Comparison of ENCODE assay signal across 23 cellular contexts in the genomic region with DNA sequence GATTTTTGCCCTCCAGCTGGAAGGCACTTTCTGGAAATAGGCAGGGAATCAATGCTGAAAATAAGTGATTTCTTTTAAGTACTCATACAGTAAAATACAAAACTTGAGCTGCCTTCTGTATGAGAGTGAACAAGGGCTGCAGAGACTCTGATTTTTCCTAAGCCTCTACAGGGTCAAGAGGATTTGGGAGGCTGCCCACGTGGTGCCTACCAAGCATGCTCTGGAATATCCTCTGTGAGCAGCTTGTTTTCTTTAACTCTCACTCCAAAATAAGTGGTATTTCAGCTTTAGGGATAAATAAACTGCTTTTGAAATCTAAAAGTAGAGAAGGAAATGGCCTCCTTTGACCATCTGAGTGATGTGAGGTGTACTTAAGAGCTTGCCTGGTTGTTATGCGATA. TPM values are rescaled to one million over a fixed set of nuclear protein-coding genes. Genes with fewer than 3 reads are reported as not detected.
"Had no signal": no experiment of that assay in that cellular context is flagged by ENCODE, and none has a peak within 500 bp of the region (broad histone marks: within the 10 kb centered on the region; RNA-seq: fewer than 3 reads in every experiment).

No MANE protein-coding gene starts in this region.

- H3K4me3 ChIP-seq: colonic mucosa, gastrocnemius medialis, lung, prostate gland, sigmoid colon, stomach, tibial nerve, upper lobe of left lung, uterus had no signal

- H3K27me3 ChIP-seq: colonic mucosa, upper lobe of left lung had no signal

- H3K36me3 ChIP-seq: colonic mucosa, gastrocnemius medialis, prostate gland, sigmoid colon, stomach, tibial nerve, upper lobe of left lung, uterus had no signal

- H3K27ac ChIP-seq: colonic mucosa, epithelial cell of prostate, gastrocnemius medialis, prostate gland, sigmoid colon, stomach, tibial nerve, upper lobe of left lung, uterus had no signal

- H3K9me3 ChIP-seq: colonic mucosa, gastrocnemius medialis, prostate gland, sigmoid colon, stomach, tibial nerve, upper lobe of left lung, uterus had no signal

- FAIRE-seq: kidney had no signal

- DNase-seq: colonic mucosa; effector CD8-positive, alpha-beta T cell; endodermal cell; foreskin fibroblast; gastrocnemius medialis; kidney; naive B cell; right cardiac atrium; sigmoid colon; stimulated activated CD4-positive, alpha-beta T cell treated with anti-CD3 and anti-CD28 coated beads, Interleukin-2, amount 100 ng/mL, for 24 hours; stimulated activated CD4-positive, alpha-beta T cell treated with anti-CD3 and anti-CD28 coated beads, Interleukin-4, amount 100 ng/mL, for 24 hours; stimulated activated naive CD4-positive, alpha-beta T cell treated with Interleukin-2 at 50 U/mL for 16 hours; stomach; uterus had no signal

- ATAC-seq: esophagus mucosa; gastrocnemius medialis; natural killer cell treated with Interleukin-12 subunit alpha and Interleukin-12 subunit beta and Interleukin-15 and Interleukin-18, amount 100 ng/mL, for 72 hours; right cardiac atrium; stimulated activated effector memory CD8-positive, alpha-beta T cell treated with anti-CD3 and anti-CD28 coated beads, Interleukin-12 subunit alpha, Interleukin-12 subunit beta, amount 100 ng/mL, for 72 hours had no signal

- H3K4me1 ChIP-seq: colonic mucosa, gastrocnemius medialis, prostate gland, sigmoid colon, stomach, tibial nerve, upper lobe of left lung, uterus had no signal

RNA-seq across cellular contexts. Expression of a gene that starts 53.4 kb away (rescaled TPM):
- total RNA-seq: glomerular endothelial cell had no signal
